ENCODE assay signal across 10 cellular contexts in genomic region chr11:64180871-64181270, GRCh38. TPM values are rescaled to one million over a fixed set of nuclear protein-coding genes. Genes with fewer than 3 reads are reported as not detected.
DNase-seq lines count a peak whose midpoint lies in the region; ATAC-seq and TF ChIP-seq lines count a peak whose summit lies in the region.
"Had no signal": no experiment of that assay in that cellular context is flagged by ENCODE, and none has a peak within 500 bp of the region (broad histone marks: within the 10 kb centered on the region; RNA-seq: fewer than 3 reads in every experiment).

No MANE protein-coding gene starts in this region.

- H3K27ac ChIP-seq in AG04450 (ENCODE audit: low read depth, low read length) (no peak overlapping the region), sigmoid colon (peak overlapping the region; percentile 79 to 93 (median 89))

- intact Hi-C loops in sigmoid colon (cut with DNase I), result no loop called here

- no peak for ATAC-seq in HG03457 (IDR thresholded peaks at IDR 0.05; ENCODE audit: unreplicated experiment)

- no peak for TF ChIP-seq POLR2A in sigmoid colon (IDR thresholded peaks at IDR 0.05)

- 64 to 75% methylated on average over 6 of the region's 6 CpGs for WGBS in sigmoid colon, 2 donors

- DNase-seq in AG04450 (ENCODE audit: low read depth, low spot score), result no peak
- DNase-seq in NCI-H69 (lab: John Stamatoyannopoulos, UW), result peak; percentile 53
- DNase-seq in fibroblast of the aortic adventitia (ENCODE audit: low read depth), result no peak
- DNase-seq in sigmoid colon, result no peak
- no peak for DNase-seq in NCI-H2081 treated with DMSO at 0.1 percent for 48 hours (lab: John Stamatoyannopoulos, UW)
- DNase-seq in NCI-H2107 (lab: John Stamatoyannopoulos, UW), result no peak
- DNase-seq in NCI-H1436 (lab: John Stamatoyannopoulos, UW), result no peak
- DNase-seq: naive B cell, NCI-H146 had no signal

- no peak for TF ChIP-seq CTCF in AG04450 (IDR thresholded peaks at IDR 0.05; ENCODE audit: low read depth, low read length)
- no peak for TF ChIP-seq CTCF in fibroblast of the aortic adventitia (IDR thresholded peaks at IDR 0.05; ENCODE audit: insufficient read depth, low read length)
- no peak for TF ChIP-seq CTCF in sigmoid colon (IDR thresholded peaks at IDR 0.05)

- H3K27me3 ChIP-seq in AG04450 (ENCODE audit: control insufficient read depth, insufficient read depth, low read length) (no peaks in the 10 kb centered on the region), sigmoid colon (no peaks in the 10 kb centered on the region)

- POLR2A ChIA-PET in AG04450 (lab: Yijun Ruan, JAX), result interaction anchor here (0.6 to 1.4 kb wide), 4 partner anchors 10 to 137 kb away, joined by 3 to 7 read pairs (median 6); partner anchors contain the start of genes PRDX5 and TRMT112

- CTCF ChIA-PET in AG04450 (lab: Charles Lee), result interaction anchor here (1.2 to 2.1 kb wide), 2 partner anchors 28 to 124 kb away, joined by 7 to 8 read pairs; no protein-coding TSS in a partner anchor

- H3K4me3 ChIP-seq in AG04450 (ENCODE audit: low read depth, low read length) (peak overlapping the region; percentile 1), fibroblast of the aortic adventitia (ENCODE audit: low read depth, low read length) (peak overlapping the region; percentile 25), sigmoid colon (peak overlapping the region in 1 of 4 donors; percentile 15)

- peaks cover 0 to 51% (median 40%) of the 10 kb centered on the region in 4 donors for H3K4me1 ChIP-seq in sigmoid colon

- H3K9me3 ChIP-seq in AG04450 (ENCODE audit: control insufficient read depth, insufficient read depth, low read length), result no peaks in the 10 kb centered on the region; the same call in 1 of the 2 replicates
- H3K9me3 ChIP-seq in sigmoid colon, result no peaks in the 10 kb centered on the region

- no peaks in the 10 kb centered on the region for H3K36me3 ChIP-seq in sigmoid colon

- TF ChIP-seq EP300 in sigmoid colon (IDR thresholded peaks at IDR 0.05), result no peak

RNA-seq across cellular contexts. Expression of gene STIP1, which starts 5.1 kb away (rescaled TPM):
- 166 and 171 TPM in 2 replicates for polyA plus RNA-seq in AG04450 (2011; rRNA removed)
- polyA minus RNA-seq in AG04450 (2011; rRNA and poly(A)+ RNA removed), result 289 and 348 TPM in 2 replicates
- total RNA-seq in fibroblast of the aortic adventitia (ENCODE audit: low replicate concordance), result 112 and 142 TPM in 2 replicates
- total RNA-seq in sigmoid colon, result 10 to 100 TPM; 58.2 to 90.3 (median 81.0) TPM
- 10 to 100 TPM; 38.4 to 84.3 (median 50.2) TPM for polyA plus RNA-seq in sigmoid colon

RNA-seq across cellular contexts. Expression of gene MACROD1, which starts 15.0 kb away (rescaled TPM):
- 8.0 and 8.1 TPM in 2 replicates for polyA plus RNA-seq in AG04450 (2011; rRNA removed)
- polyA minus RNA-seq in AG04450 (2011; rRNA and poly(A)+ RNA removed), result 2.2 and 2.9 TPM in 2 replicates
- 7.6 and 14.5 TPM in 2 replicates for total RNA-seq in fibroblast of the aortic adventitia (ENCODE audit: low replicate concordance)
- 10 to 100 TPM; 23.3 to 33.9 (median 25.8) TPM for total RNA-seq in sigmoid colon
- 10 to 100 TPM; 14.2 to 16.8 (median 14.8) TPM for polyA plus RNA-seq in sigmoid colon

RNA-seq across cellular contexts. Expression of gene FERMT3, which starts 25.6 kb away (rescaled TPM):
- polyA plus RNA-seq in AG04450 (2011; rRNA removed) (0.38 and 0.72 TPM in 2 replicates), sigmoid colon (10 to 100 TPM; 15.3 to 41.5 (median 20.4) TPM)
- polyA minus RNA-seq in AG04450 (2011; rRNA and poly(A)+ RNA removed), result 0.26 TPM in 1 of 2 replicates, not detected in the other
- total RNA-seq in fibroblast of the aortic adventitia (ENCODE audit: low replicate concordance) (7.0 and 7.2 TPM in 2 replicates), sigmoid colon (10 to 100 TPM; 15.0 to 26.2 (median 20.3) TPM)

RNA-seq across cellular contexts. Expression of gene TRPT1, which starts 45.1 kb away (rescaled TPM):
- polyA plus RNA-seq in AG04450 (2011; rRNA removed) (21.6 and 34.0 TPM in 2 replicates), sigmoid colon (10 to 100 TPM; 70.8 to 82.8 (median 82.3) TPM)
- polyA minus RNA-seq in AG04450 (2011; rRNA and poly(A)+ RNA removed), result 32.8 and 42.3 TPM in 2 replicates
- total RNA-seq in fibroblast of the aortic adventitia (ENCODE audit: low replicate concordance) (18.9 and 33.3 TPM in 2 replicates), sigmoid colon (10 to 100 TPM; 45.7 to 80.6 (median 62.9) TPM)

RNA-seq across cellular contexts. Expression of gene NUDT22, which starts 45.2 kb away (rescaled TPM):
- 18.8 and 29.1 TPM in 2 replicates for polyA plus RNA-seq in AG04450 (2011; rRNA removed)
- polyA minus RNA-seq in AG04450 (2011; rRNA and poly(A)+ RNA removed), result 13.4 and 17.1 TPM in 2 replicates
- 39.0 and 50.9 TPM in 2 replicates for total RNA-seq in fibroblast of the aortic adventitia (ENCODE audit: low replicate concordance)
- 10 to 100 TPM; 41.4 to 64.8 (median 50.1) TPM for total RNA-seq in sigmoid colon
- polyA plus RNA-seq in sigmoid colon, result 100 to 1,000 TPM in 2 of 3 donors, 10 to 100 TPM in 1; 91.3 to 130 (median 116) TPM
